ENCODE assay signal across 21 cellular contexts in genomic region chrX:39677585-39677984, GRCh38.
"Had no signal": no experiment of that assay in that cellular context is flagged by ENCODE, and none has a peak within 500 bp of the region (broad histone marks: within the 10 kb centered on the region; RNA-seq: fewer than 3 reads in every experiment).

No MANE protein-coding gene starts in this region.

- H3K27ac ChIP-seq: cardiac muscle cell, esophagus muscularis mucosa, lower lobe of right lung, neural progenitor cell, sigmoid colon, upper lobe of right lung had no signal

- H3K27me3 ChIP-seq: cardiac muscle cell, esophagus muscularis mucosa, neural progenitor cell, sigmoid colon, upper lobe of right lung had no signal

- ATAC-seq: activated CD4-positive, alpha-beta T cell treated with anti-CD3 and anti-CD28 coated beads for 36 hours; activated T-cell treated with anti-CD3 and anti-CD28 coated beads, Interleukin-2, amount 50 U/mL, for 4 hours; effector memory CD8-positive, alpha-beta T cell; left cardiac atrium; lower lobe of right lung; stimulated activated memory B cell treated with anti-CD40 and anti-IgM and Interleukin-4, amounts not matched to agents 10 μg/mL and 1 μg/mL and 100 μg/mL, for 72 hours; upper lobe of right lung had no signal

- DNase-seq: activated B cell treated with CpG ODN at 0.5 μM for 24 hours; activated CD4-positive, alpha-beta T cell treated with anti-CD3 and anti-CD28 coated beads for 36 hours; activated CD4-positive, alpha-beta T cell treated with anti-CD3 and anti-CD28 coated beads, Interleukin-2, amount 50 U/mL, for 4 hours; activated CD8-positive, alpha-beta memory T cell treated with anti-CD3 and anti-CD28 coated beads for 24 hours; activated CD8-positive, alpha-beta memory T cell treated with anti-CD3 and anti-CD28 coated beads, Interleukin-2, amount 50 U/mL, for 48 hours; activated naive CD4-positive, alpha-beta T cell; activated T-cell treated with anti-CD3 and anti-CD28 coated beads, Interleukin-2, amount 50 U/mL, for 4 hours; dermis blood vessel endothelial cell; effector memory CD8-positive, alpha-beta T cell; left cardiac atrium; lower lobe of right lung; mesendoderm; naive B cell; sigmoid colon; stimulated activated CD4-positive, alpha-beta T cell treated with anti-CD3 and anti-CD28 coated beads, Interleukin-15, amount 100 ng/mL, for 24 hours; T-helper 9 cell; upper lobe of right lung had no signal
